ENCODE assay signal across 8 cellular contexts in genomic region chr17:76734080-76734840, GRCh38. TPM values are rescaled to one million over a fixed set of nuclear protein-coding genes. Genes with fewer than 3 reads are reported as not detected.
DNase-seq lines count a peak whose midpoint lies in the region; ATAC-seq and TF ChIP-seq lines count a peak whose summit lies in the region.

No MANE protein-coding gene starts in this region.

- H3K4me3 ChIP-seq in right cardiac atrium (ENCODE audit: low read length), result peak overlapping the region; percentile 27
- H3K4me3 ChIP-seq in iPS-15b (ENCODE audit: low read depth, low read length), result peak overlapping the region; percentile 98
- peak overlapping the region in 1 of 3 donors; percentile 98 for H3K4me3 ChIP-seq in thyroid gland (replicated peaks in 1 of 3)

- H3K4me1 ChIP-seq in right cardiac atrium (ENCODE audit: control insufficient read depth, insufficient read depth, low read length), result peaks cover 2% of the 10 kb centered on the region
- H3K4me1 ChIP-seq in iPS-15b (ENCODE audit: control insufficient read depth, insufficient read depth, low read length), result peaks cover 12% of the 10 kb centered on the region
- peaks cover 36 to 55% of the 10 kb centered on the region in 2 donors for H3K4me1 ChIP-seq in thyroid gland

- H3K27ac ChIP-seq in right cardiac atrium (ENCODE audit: low read length) (no peak overlapping the region), VCaP (peak overlapping the region; percentile 100), thyroid gland (peak overlapping the region in 2 of 3 donors; percentile 37 to 99)

- in situ Hi-C loops in ACHN (cut with HindIII; ENCODE audit: low pct_ligation_motif_present, low pct_unique_long_range_greater_than_20kb, low sequenced_read_pairs), result no loop called here

- intact Hi-C loops in right cardiac atrium (cut with DNase I) (no loop called here), left ventricle myocardium superior (cut with micrococcal nuclease) (no loop called here), thyroid gland (cut with DNase I) (no loop called here)

- H3K9me3 ChIP-seq in right cardiac atrium (ENCODE audit: control insufficient read depth, low read length) (no peaks in the 10 kb centered on the region), iPS-15b (ENCODE audit: control insufficient read depth, insufficient read depth, low read length) (no peaks in the 10 kb centered on the region), thyroid gland (no peaks in the 10 kb centered on the region)

- no peak for TF ChIP-seq POLR2A in thyroid gland (IDR thresholded peaks at IDR 0.05)

- WGBS in right cardiac atrium, result 16% methylated on average over 8 of the region's 8 CpGs
- WGBS in thyroid gland, 2 donors, result 41 to 46% methylated on average over 8 of the region's 8 CpGs

- TF ChIP-seq CTCF in VCaP (conservative IDR thresholded peaks at IDR 0.05) (no peak), thyroid gland (IDR thresholded peaks at IDR 0.05) (no peak)

- H3K9ac ChIP-seq in iPS-15b (ENCODE audit: low read depth, low read length), result no peak overlapping the region

- H3K27me3 ChIP-seq in right cardiac atrium (ENCODE audit: control insufficient read depth, insufficient read depth) (no peaks in the 10 kb centered on the region), iPS-15b (ENCODE audit: control insufficient read depth, insufficient read depth, low read length) (no peaks in the 10 kb centered on the region), thyroid gland (no peaks in the 10 kb centered on the region)

- ATAC-seq in right cardiac atrium, result no peak
- no peak for ATAC-seq in left ventricle myocardium superior

- H3K36me3 ChIP-seq in iPS-15b (ENCODE audit: control insufficient read depth, insufficient read depth, low read length) (peaks cover 33% of the 10 kb centered on the region), thyroid gland (peaks cover 26 to 32% of the 10 kb centered on the region in 2 donors)

- DNase-seq in right cardiac atrium (no peak), left ventricle myocardium superior (no peak), thyroid gland (no peak), NCI-H187 (lab: John Stamatoyannopoulos, UW) (no peak), NCI-H2029 treated with DMSO at 0.1 percent for 48 hours (lab: John Stamatoyannopoulos, UW) (no peak), ACHN (no peak)

RNA-seq across cellular contexts. Expression of gene SRSF2, which starts 2.9 kb away (rescaled TPM):
- total RNA-seq in right cardiac atrium (100 to 1,000 TPM in 1 of 4 donors, 10 to 100 TPM in 3; 79.0 to 113 (median 91.3) TPM), left ventricle myocardium superior (78.0 TPM), thyroid gland (100 to 1,000 TPM; 269 to 614 (median 400) TPM)
- polyA plus RNA-seq in right cardiac atrium, result 82.5 TPM

RNA-seq across cellular contexts. Expression of gene MFSD11, which starts 3.7 kb away (rescaled TPM):
- total RNA-seq in right cardiac atrium (10 to 100 TPM; 23.6 to 40.2 (median 31.5) TPM), left ventricle myocardium superior (21.3 TPM), thyroid gland (10 to 100 TPM; 34.1 to 53.3 (median 44.3) TPM)
- 16.2 TPM for polyA plus RNA-seq in right cardiac atrium

RNA-seq across cellular contexts. Expression of gene METTL23, which starts 7.6 kb away (rescaled TPM):
- total RNA-seq in right cardiac atrium (10 to 100 TPM; 24.1 to 28.5 (median 25.6) TPM), left ventricle myocardium superior (21.0 TPM), thyroid gland (10 to 100 TPM; 33.6 to 58.3 (median 51.3) TPM)
- 32.5 TPM for polyA plus RNA-seq in right cardiac atrium

RNA-seq across cellular contexts. Expression of gene JMJD6, which starts 7.9 kb away (rescaled TPM):
- total RNA-seq in right cardiac atrium, result 10 to 100 TPM; 44.7 to 58.8 (median 57.2) TPM
- 36.7 TPM for polyA plus RNA-seq in right cardiac atrium
- total RNA-seq in left ventricle myocardium superior, result 68.6 TPM
- 10 to 100 TPM; 12.2 to 24.2 (median 20.7) TPM for total RNA-seq in thyroid gland

RNA-seq across cellular contexts. Expression of gene MXRA7, which starts 23.5 kb away (rescaled TPM):
- total RNA-seq in right cardiac atrium (100 to 1,000 TPM; 461 to 558 (median 512) TPM), left ventricle myocardium superior (364 TPM), thyroid gland (100 to 1,000 TPM; 362 to 576 (median 421) TPM)
- polyA plus RNA-seq in right cardiac atrium, result 473 TPM
